33 cellular contexts compared by ENCODE assay signal in the genomic region with DNA sequence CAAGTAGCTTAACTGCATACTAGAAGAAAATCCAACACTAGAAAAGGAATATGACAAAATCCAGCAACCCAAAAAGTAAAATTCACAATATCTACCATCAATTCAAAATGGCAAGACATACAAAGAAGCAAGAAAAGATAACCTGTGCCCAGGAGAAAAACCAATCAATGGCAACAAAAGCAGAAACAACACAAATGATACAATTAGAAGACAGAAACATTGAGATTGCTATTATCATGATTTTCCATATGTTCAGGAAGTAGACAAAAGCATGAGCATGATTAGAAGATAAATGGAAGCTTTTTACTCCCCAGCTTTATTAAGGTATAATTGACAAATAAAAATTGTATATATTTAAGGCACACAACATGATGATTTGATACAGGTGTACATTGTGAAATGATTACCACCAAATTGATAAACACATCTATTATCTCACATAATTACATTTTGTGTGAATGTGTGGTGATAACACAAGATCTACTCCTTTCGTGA.
DNase-seq lines count a peak whose midpoint lies in the region; ATAC-seq and TF ChIP-seq lines count a peak whose summit lies in the region.
"Had no signal": no experiment of that assay in that cellular context is flagged by ENCODE, and none has a peak within 500 bp of the region (broad histone marks: within the 10 kb centered on the region; RNA-seq: fewer than 3 reads in every experiment).

No MANE protein-coding gene starts in this region.

- no peaks in the 10 kb centered on the region; a peak in 1 of 4 replicates for H3K4me1 ChIP-seq in SK-N-SH (ENCODE audit: control insufficient read depth in 1 of 2, insufficient read depth in 2 of 2, low read depth in 1 of 2, low read length in 1 of 2)
- H3K4me1 ChIP-seq: A549; BE2C; BLaER1; BLaER1 treated with 17β-estradiol and CSF1 and Interleukin-3, amounts not matched to agents 10 nM and 100 nM; Caco-2 had no signal

- CTCF ChIA-PET in SK-N-SH (lab: Yijun Ruan, JAX) = interaction anchor here (1.3 kb wide), 1 partner anchor 14 kb away, joined by 4 read pairs; no protein-coding TSS in a partner anchor

- TF ChIP-seq CTCF in SK-N-SH (IDR thresholded peaks at IDR 0.05) = no peak
- TF ChIP-seq CTCF in HFFc6 (IDR thresholded peaks at IDR 0.05) = no peak

- no peaks in the 10 kb centered on the region for H3F3A ChIP-seq in SK-N-SH (replicated peaks; ENCODE audit: insufficient read depth)

- H3K4me1 Mint-ChIP-seq in HFFc6 (ENCODE audit: low read depth) = no peaks in the 10 kb centered on the region
- H3K4me1 Mint-ChIP-seq: B cell; CD14-positive monocyte; CD4-positive, alpha-beta memory T cell; CD4-positive, CD25-positive, alpha-beta regulatory T cell; CD8-positive, alpha-beta memory T cell had no signal

- H3K4me2 ChIP-seq in SK-N-SH = no peak overlapping the region
- H3K4me2 ChIP-seq: A549; BLaER1; BLaER1 treated with 17β-estradiol and CSF1 and Interleukin-3, amounts not matched to agents 10 nM and 100 nM had no signal

- H2AFZ ChIP-seq in SK-N-SH (ENCODE audit: low read depth) = no peak overlapping the region

- no peaks in the 10 kb centered on the region for H3K9me3 ChIP-seq in SK-N-SH
- H3K9me3 ChIP-seq: A549; BE2C; BLaER1; BLaER1 treated with 17β-estradiol and CSF1 and Interleukin-3, amounts not matched to agents 10 nM and 100 nM; Caco-2 had no signal

- TF ChIP-seq EP300 in SK-N-SH (IDR thresholded peaks at IDR 0.05; ENCODE audit: borderline replicate concordance in 1 of 2, low read depth in 1 of 2, low read length in 1 of 2) = peak in 1 of 2 experiments; percentile 81; a peak in 2 of 4 replicates

- no peaks in the 10 kb centered on the region for H4K20me1 ChIP-seq in SK-N-SH (ENCODE audit: insufficient read depth)
- H4K20me1 ChIP-seq: BLaER1; BLaER1 treated with 17β-estradiol and CSF1 and Interleukin-3, amounts not matched to agents 10 nM and 100 nM had no signal

- ATAC-seq in SK-N-SH treated with all-trans-retinoic acid at 6 μM for 48 hours = no peak
- ATAC-seq: A549; CD8-positive, alpha-beta T cell had no signal

- H3K27me3 ChIP-seq in SK-N-SH (ENCODE audit: insufficient read depth) = no peaks in the 10 kb centered on the region
- H3K27me3 ChIP-seq: BE2C; BLaER1; BLaER1 treated with 17β-estradiol and CSF1 and Interleukin-3, amounts not matched to agents 10 nM and 100 nM had no signal

- WGBS in SK-N-SH (ENCODE audit: low lambda C conversion rate) = 18% methylated on average over 1 of the region's 1 CpG

- no peak overlapping the region for H3K4me3 ChIP-seq in SK-N-SH (ENCODE audit: low read depth in 2 of 2, low read length in 1 of 2)
- H3K4me3 ChIP-seq: A549; BLaER1; BLaER1 treated with 17β-estradiol and CSF1 and Interleukin-3, amounts not matched to agents 10 nM and 100 nM had no signal

- no peak overlapping the region for H3K27ac ChIP-seq in SK-N-SH (ENCODE audit: low read depth in 2 of 2, low read length in 1 of 2)
- H3K27ac ChIP-seq: 22Rv1; A549; BLaER1; BLaER1 treated with 17β-estradiol and CSF1 and Interleukin-3, amounts not matched to agents 10 nM and 100 nM; C4-2B had no signal

- peak; percentile 5; the same call in 1 of the 2 replicates for TF ChIP-seq RAD21 in SK-N-SH (IDR thresholded peaks at IDR 0.05; ENCODE audit: low read length)

- H3K9ac ChIP-seq in SK-N-SH = no peak overlapping the region
- H3K9ac ChIP-seq: BLaER1; BLaER1 treated with 17β-estradiol and CSF1 and Interleukin-3, amounts not matched to agents 10 nM and 100 nM had no signal

- H3K36me3 ChIP-seq in SK-N-SH (replicated peaks in 1 of 2; ENCODE audit: control insufficient read depth in 1 of 2, insufficient read depth in 2 of 2, low read length in 1 of 2) = no peaks in the 10 kb centered on the region
- H3K36me3 ChIP-seq: BE2C; BLaER1; BLaER1 treated with 17β-estradiol and CSF1 and Interleukin-3, amounts not matched to agents 10 nM and 100 nM had no signal

- H3K36me3 Mint-ChIP-seq in HFFc6 (ENCODE audit: low read depth) = no peaks in the 10 kb centered on the region
- H3K36me3 Mint-ChIP-seq: CD14-positive monocyte; CD4-positive, alpha-beta memory T cell; CD4-positive, CD25-positive, alpha-beta regulatory T cell; CD8-positive, alpha-beta memory T cell; CD8-positive, alpha-beta T cell had no signal

- no peak overlapping the region for H3K27ac Mint-ChIP-seq in HFFc6
- H3K27ac Mint-ChIP-seq: B cell; CD14-positive monocyte; CD4-positive, alpha-beta memory T cell; CD4-positive, alpha-beta T cell; CD4-positive, CD25-positive, alpha-beta regulatory T cell; CD8-positive, alpha-beta memory T cell; CD8-positive, alpha-beta T cell had no signal

- DNase-seq in NCI-H1417 treated with DMSO at 0.1 percent for 48 hours (lab: John Stamatoyannopoulos, UW) (peak; percentile 0), NCI-H1417 (lab: John Stamatoyannopoulos, UW) (no peak), SK-N-SH (no peak), HFFc6 (no peak), NCI-H1105 treated with DMSO at 0.1 percent for 48 hours (lab: John Stamatoyannopoulos, UW) (no peak)
- DNase-seq: 8988T; ACHN; AML-193; BE2C; C1 segment of cervical spinal cord; Caco-2; Calu3; CD4-positive, alpha-beta memory T cell; CD4-positive, alpha-beta T cell; CD4-positive, CD25-positive, alpha-beta regulatory T cell; CD8-positive, alpha-beta memory T cell; CD8-positive, alpha-beta T cell; COR-L47; DMS 273 treated with DMSO at 0.1 percent for 48 hours; DMS153; DMS53; DMS79; DMS79 treated with DMSO at 0.1 percent for 48 hours; DND-41; EL had no signal

- no peaks in the 10 kb centered on the region for H3K9me2 ChIP-seq in SK-N-SH

- H3K9me3 Mint-ChIP-seq in HFFc6 = peaks cover 43% of the 10 kb centered on the region
- H3K9me3 Mint-ChIP-seq: CD4-positive, alpha-beta T cell; CD8-positive, alpha-beta T cell had no signal

- H3K4me3 Mint-ChIP-seq in HFFc6 = no peak overlapping the region
- H3K4me3 Mint-ChIP-seq: B cell; CD14-positive monocyte; CD4-positive, alpha-beta memory T cell; CD4-positive, alpha-beta T cell; CD4-positive, CD25-positive, alpha-beta regulatory T cell; CD8-positive, alpha-beta memory T cell; CD8-positive, alpha-beta T cell had no signal

- no peaks in the 10 kb centered on the region for H3K27me3 Mint-ChIP-seq in HFFc6 (ENCODE audit: insufficient read depth)
- H3K27me3 Mint-ChIP-seq: B cell; CD4-positive, alpha-beta T cell; CD4-positive, CD25-positive, alpha-beta regulatory T cell had no signal

- POLR2A ChIA-PET in SK-N-SH (lab: Yijun Ruan, JAX) = no interaction called here

- H3K79me2 ChIP-seq in SK-N-SH (ENCODE audit: insufficient read depth) = no peaks in the 10 kb centered on the region

TF ChIP-seq in SK-N-SH, 30 proteins besides CTCF, POLR2A, EP300 and RAD21 (continues in another document):
- TF ChIP-seq, protein P1, sequence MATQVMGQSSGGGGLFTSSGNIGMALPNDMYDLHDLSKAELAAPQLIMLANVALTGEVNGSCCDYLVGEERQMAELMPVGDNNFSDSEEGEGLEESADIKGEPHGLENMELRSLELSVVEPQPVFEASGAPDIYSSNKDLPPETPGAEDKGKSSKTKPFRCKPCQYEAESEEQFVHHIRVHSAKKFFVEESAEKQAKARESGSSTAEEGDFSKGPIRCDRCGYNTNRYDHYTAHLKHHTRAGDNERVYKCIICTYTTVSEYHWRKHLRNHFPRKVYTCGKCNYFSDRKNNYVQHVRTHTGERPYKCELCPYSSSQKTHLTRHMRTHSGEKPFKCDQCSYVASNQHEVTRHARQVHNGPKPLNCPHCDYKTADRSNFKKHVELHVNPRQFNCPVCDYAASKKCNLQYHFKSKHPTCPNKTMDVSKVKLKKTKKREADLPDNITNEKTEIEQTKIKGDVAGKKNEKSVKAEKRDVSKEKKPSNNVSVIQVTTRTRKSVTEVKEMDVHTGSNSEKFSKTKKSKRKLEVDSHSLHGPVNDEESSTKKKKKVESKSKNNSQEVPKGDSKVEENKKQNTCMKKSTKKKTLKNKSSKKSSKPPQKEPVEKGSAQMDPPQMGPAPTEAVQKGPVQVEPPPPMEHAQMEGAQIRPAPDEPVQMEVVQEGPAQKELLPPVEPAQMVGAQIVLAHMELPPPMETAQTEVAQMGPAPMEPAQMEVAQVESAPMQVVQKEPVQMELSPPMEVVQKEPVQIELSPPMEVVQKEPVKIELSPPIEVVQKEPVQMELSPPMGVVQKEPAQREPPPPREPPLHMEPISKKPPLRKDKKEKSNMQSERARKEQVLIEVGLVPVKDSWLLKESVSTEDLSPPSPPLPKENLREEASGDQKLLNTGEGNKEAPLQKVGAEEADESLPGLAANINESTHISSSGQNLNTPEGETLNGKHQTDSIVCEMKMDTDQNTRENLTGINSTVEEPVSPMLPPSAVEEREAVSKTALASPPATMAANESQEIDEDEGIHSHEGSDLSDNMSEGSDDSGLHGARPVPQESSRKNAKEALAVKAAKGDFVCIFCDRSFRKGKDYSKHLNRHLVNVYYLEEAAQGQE (IDR thresholded peaks at IDR 0.05; ENCODE audit: low read depth, low read length) = no peak

TF ChIP-seq in SK-N-SH treated with all-trans-retinoic acid at 6 μM for 48 hours, 23 proteins besides CTCF, POLR2A, EP300 and RAD21:
- no peak for TF ChIP-seq PPARA (CRISPR knock-in tag; IDR thresholded peaks at IDR 0.05; ENCODE audit: borderline replicate concordance)
- TF ChIP-seq TCF4 (CRISPR knock-in tag; IDR thresholded peaks at IDR 0.05; ENCODE audit: borderline replicate concordance) = 0 out of 2 replicates have a peak, but pooled peaks have one; percentile 63
